ENCODE assay signal across 8 cellular contexts in the genomic region with DNA sequence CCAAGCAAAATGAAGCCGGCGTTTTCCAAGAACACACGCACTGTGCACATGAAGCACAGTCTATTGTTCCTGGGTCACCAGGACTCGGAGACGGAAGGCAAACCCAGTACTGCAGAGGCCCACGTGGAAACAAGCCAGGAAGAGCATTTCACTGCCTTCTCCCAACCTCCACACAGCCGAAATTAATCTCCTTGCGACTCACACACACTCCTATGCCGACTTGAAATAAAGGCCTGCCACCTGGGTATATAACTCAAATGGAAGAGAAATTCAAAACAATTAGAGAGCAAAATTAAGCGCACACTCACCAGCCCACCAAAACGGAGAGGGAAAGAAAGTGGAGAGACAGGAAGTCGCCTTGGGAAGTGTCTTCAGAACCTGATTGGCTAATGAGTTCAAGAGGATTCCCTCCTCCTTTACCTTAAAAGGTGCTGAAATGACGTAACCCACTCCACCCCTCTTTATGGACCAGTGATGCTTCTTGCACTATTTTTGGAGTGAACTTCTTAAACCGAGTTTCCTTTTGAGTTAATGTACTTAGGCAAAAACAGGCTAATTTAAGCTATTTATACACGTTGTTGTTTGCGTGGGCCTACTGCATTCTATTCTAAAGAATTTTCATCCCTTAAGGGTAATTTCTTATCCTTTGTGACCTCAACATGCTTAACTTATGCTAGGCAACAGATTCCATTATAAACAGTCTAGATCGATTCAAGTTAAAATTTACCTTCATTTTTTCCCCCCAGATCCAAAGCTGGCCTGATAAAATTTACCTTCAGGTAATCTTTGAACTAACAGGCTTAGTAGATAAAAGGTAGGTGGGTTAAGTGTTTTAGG. TPM values are rescaled to one million over a fixed set of nuclear protein-coding genes. Genes with fewer than 3 reads are reported as not detected.
DNase-seq lines count a peak whose midpoint lies in the region; ATAC-seq and TF ChIP-seq lines count a peak whose summit lies in the region.

A gene with protein sequence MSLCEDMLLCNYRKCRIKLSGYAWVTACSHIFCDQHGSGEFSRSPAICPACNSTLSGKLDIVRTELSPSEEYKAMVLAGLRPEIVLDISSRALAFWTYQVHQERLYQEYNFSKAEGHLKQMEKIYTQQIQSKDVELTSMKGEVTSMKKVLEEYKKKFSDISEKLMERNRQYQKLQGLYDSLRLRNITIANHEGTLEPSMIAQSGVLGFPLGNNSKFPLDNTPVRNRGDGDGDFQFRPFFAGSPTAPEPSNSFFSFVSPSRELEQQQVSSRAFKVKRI (minus strand): TSS at position 334 of the 837 bp plus-strand sequence. CDS start 16,756 bp downstream, outside the sequence.

- peak within 1 kb of the TSS; percentile 99 for H3K27ac Mint-ChIP-seq in mesothelial cell of epicardium

- H3K4me3 Mint-ChIP-seq in mesothelial cell of epicardium: peak within 1 kb of the TSS; percentile 93

- TF ChIP-seq CTCF in epithelial cell of esophagus (IDR thresholded peaks at IDR 0.05; ENCODE audit: insufficient read depth, low read depth, low read length, missing control alignments) (no peak), mesothelial cell of epicardium (IDR thresholded peaks at IDR 0.05; ENCODE audit: unreplicated experiment) (no peak)

- H3K4me1 Mint-ChIP-seq in mesothelial cell of epicardium: peaks cover 21% of the 10 kb centered on the region

- DNase-seq in DMS153 treated with DMSO at 0.1 percent for 48 hours (lab: John Stamatoyannopoulos, UW; ENCODE audit: unreplicated experiment): peak; percentile 83
- peak; percentile 89 for DNase-seq in HT1080 (ENCODE audit: low read depth)
- DNase-seq in NOMO-1 treated with dmso at 0.1 percent for 144 hours (lab: John Stamatoyannopoulos, UW; ENCODE audit: unreplicated experiment): peak; percentile 82
- DNase-seq in activated CD8-positive, alpha-beta memory T cell treated with anti-CD3 and anti-CD28 coated beads, Interleukin-2, amount 50 U/mL, for 48 hours: peak; percentile 58
- DNase-seq in epithelial cell of esophagus (ENCODE audit: low read depth): peak; percentile 94
- peak in 1 of 2 experiments; percentile 54 for DNase-seq in mesothelial cell of epicardium (ENCODE audit: low spot score in 2 of 2, unreplicated experiment in 2 of 2)
- DNase-seq in stimulated activated naive CD4-positive, alpha-beta T cell (lab: John Stamatoyannopoulos, UW): peak; percentile 11 to 72 (median 58)

- ATAC-seq in GM21381 (IDR thresholded peaks at IDR 0.05; ENCODE audit: unreplicated experiment): peak; percentile 97

- no peaks in the 10 kb centered on the region for H3K27me3 Mint-ChIP-seq in mesothelial cell of epicardium (ENCODE audit: low read depth)

- peak within 1 kb of the TSS; percentile 83 for H3K4me3 ChIP-seq in epithelial cell of esophagus (ENCODE audit: low read length)

- H3K9me3 Mint-ChIP-seq in mesothelial cell of epicardium: no peaks in the 10 kb centered on the region

- H3K36me3 Mint-ChIP-seq in mesothelial cell of epicardium: peaks cover 2% of the 10 kb centered on the region

RNA-seq across cellular contexts. Expression of the gene that starts here (rescaled TPM):
- 47.6 and 60.6 TPM in 2 replicates for total RNA-seq in HT1080 (2014; rRNA removed; shearing (Covaris generic))
- 75.7 and 90.0 TPM in 2 replicates for polyA plus RNA-seq in HT1080 (2015; cell fraction: cytosol; rRNA removed)
- polyA plus RNA-seq in HT1080 (2015; cell fraction: nucleus; rRNA removed): 46.1 and 60.2 TPM in 2 replicates
- total RNA-seq in mesothelial cell of epicardium: 104 to 112 TPM (median 109 TPM) in 3 replicates
